ENCODE assay signal across 1 cellular context in genomic region chr2:175004980-175005832, GRCh38.
TF ChIP-seq lines count a peak whose summit lies in the region.

Gene CHN1, minus strand, starts transcription at chr2:175005381. Its CDS starts 469 bp downstream, at chr2:175004912.

TF ChIP-seq in HepG2, 621 proteins besides CTCF, POLR2A, EP300 and RAD21 (continued from another document):
- TF ChIP-seq ZNF142 (CRISPR knock-in tag; IDR thresholded peaks at IDR 0.05) = peak; percentile 41; the same call in 1 of the 2 replicates
- TF ChIP-seq ARID5B (CRISPR knock-in tag; IDR thresholded peaks at IDR 0.05) = no peak; the same call in 1 of the 2 replicates
- TF ChIP-seq PHB2 (IDR thresholded peaks at IDR 0.05; ENCODE audit: partially characterized antibody) = no peak
- 0 out of 2 replicates have a peak, but pooled peaks have one; percentile 62 for TF ChIP-seq MTERF4 (CRISPR knock-in tag; IDR thresholded peaks at IDR 0.05)
- TF ChIP-seq PPARG (CRISPR knock-in tag; conservative IDR thresholded peaks at IDR 0.05) = no peak
